Comparison of ENCODE assay signal across 8 cellular contexts in the genomic region with DNA sequence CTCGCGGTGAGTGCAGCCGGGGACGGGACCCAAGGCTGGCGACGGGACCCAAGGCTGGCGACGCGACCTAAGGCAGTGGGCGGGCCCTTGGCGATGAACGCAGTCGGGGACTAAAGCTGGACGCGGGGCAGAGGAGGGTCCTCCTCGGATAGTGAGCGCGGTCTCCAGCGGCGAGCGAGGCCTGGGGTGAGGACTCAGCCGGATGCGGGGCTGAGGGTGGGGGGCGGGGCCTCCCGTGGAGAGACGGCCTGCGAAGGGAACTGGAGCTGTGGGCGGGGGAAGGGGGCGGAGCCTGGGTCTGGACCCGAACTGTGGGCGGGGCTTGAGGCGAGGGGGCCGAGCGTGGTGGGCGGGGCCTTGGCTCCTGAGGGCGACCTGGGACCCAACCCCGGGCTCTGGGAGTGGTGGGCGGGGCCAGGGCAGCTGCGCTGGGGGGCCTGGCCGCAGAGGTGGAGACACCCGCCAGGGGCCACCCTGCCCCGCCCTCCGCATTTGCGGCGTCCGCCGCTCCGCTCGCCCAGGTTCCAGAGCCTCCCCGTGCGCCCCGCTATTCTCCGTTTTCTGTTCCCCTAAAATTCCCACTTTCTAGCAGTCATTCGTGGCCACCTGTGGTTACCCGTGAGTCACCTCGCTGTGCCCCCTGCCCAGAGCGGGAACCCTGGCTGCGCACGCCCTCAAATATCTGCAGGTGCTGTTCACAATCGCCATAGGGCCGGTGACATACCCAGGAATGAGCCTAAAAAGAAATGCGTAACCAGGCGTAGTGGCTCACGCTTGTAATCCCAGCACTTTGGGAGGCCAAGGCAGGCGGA. TPM values are rescaled to one million over a fixed set of nuclear protein-coding genes. Genes with fewer than 3 reads are reported as not detected.
DNase-seq lines count a peak whose midpoint lies in the region; ATAC-seq and TF ChIP-seq lines count a peak whose summit lies in the region.

No MANE protein-coding gene starts in this region.

- no peak for TF ChIP-seq CTCF in right lobe of liver (IDR thresholded peaks at IDR 0.05)

- H3K4me3 Mint-ChIP-seq in activated CD4-positive, alpha-beta memory T cell treated with anti-CD3 and anti-CD28 coated beads for 36 hours, result peak overlapping the region; percentile 84

- no peaks in the 10 kb centered on the region for H3K36me3 ChIP-seq in right lobe of liver

- H3K27ac ChIP-seq in right lobe of liver, result peak overlapping the region; percentile 36 to 89 (median 80)

- no peaks in the 10 kb centered on the region for H3K9me3 Mint-ChIP-seq in activated CD4-positive, alpha-beta memory T cell treated with anti-CD3 and anti-CD28 coated beads for 36 hours

- TF ChIP-seq POLR2A in right lobe of liver (IDR thresholded peaks at IDR 0.05), result no peak

- peaks cover 0 to 17% (median 7%) of the 10 kb centered on the region in 4 donors for H3K4me1 ChIP-seq in right lobe of liver

- DNase-seq in CD1c-positive myeloid dendritic cell (ENCODE audit: extremely low spot score) (peak; percentile 96), NCI-H748 treated with DMSO at 0.1 percent for 48 hours (lab: John Stamatoyannopoulos, UW) (peak; percentile 95), dermis microvascular lymphatic vessel endothelial cell (ENCODE audit: low read depth in 2 of 2) (peak; percentile 85 to 95), right lobe of liver (peak; percentile 99 to 100 (median 100))
- peak; percentile 99 for DNase-seq in activated CD4-positive, alpha-beta memory T cell treated with anti-CD3 and anti-CD28 coated beads for 36 hours
- peak; percentile 100 for DNase-seq in stimulated activated CD4-positive, alpha-beta T cell treated with anti-CD3 and anti-CD28 coated beads, Interleukin-4, amount 100 ng/mL, for 1 hour

- peak overlapping the region; percentile 93 for H3K27ac Mint-ChIP-seq in activated CD4-positive, alpha-beta memory T cell treated with anti-CD3 and anti-CD28 coated beads for 36 hours

- CTCF ChIA-PET in activated CD4-positive, alpha-beta memory T cell treated with anti-CD3 and anti-CD28 coated beads for 36 hours (lab: Charles Lee), result interaction anchor here (0.7 to 1.3 kb wide), 8 partner anchors 13 to 214 kb away, joined by 3 to 7 read pairs (median 4); a partner anchor contains a TSS

- no peaks in the 10 kb centered on the region for H3K9me3 ChIP-seq in right lobe of liver

- POLR2A ChIA-PET in activated CD4-positive, alpha-beta memory T cell treated with anti-CD3 and anti-CD28 coated beads for 36 hours (lab: Charles Lee), result interaction anchor here (0.7 to 2.5 kb wide), 10 partner anchors 9 to 302 kb away, joined by 3 to 34 read pairs (median 4); a partner anchor contains a TSS

- intact Hi-C loops in activated CD4-positive, alpha-beta memory T cell treated with anti-CD3 and anti-CD28 coated beads for 36 hours (cut with micrococcal nuclease), result loop anchor here (1.0 to 5.0 kb wide), 5 partner anchors 13 to 549 kb away; a partner anchor contains a TSS
- intact Hi-C loops in right lobe of liver (cut with DNase I), result no loop called here

- peak overlapping the region; percentile 55 to 96 (median 77) for H3K4me3 ChIP-seq in right lobe of liver

- H3K4me1 Mint-ChIP-seq in activated CD4-positive, alpha-beta memory T cell treated with anti-CD3 and anti-CD28 coated beads for 36 hours (ENCODE audit: low read depth), result peaks cover 27% of the 10 kb centered on the region

- no peaks in the 10 kb centered on the region for H3K36me3 Mint-ChIP-seq in activated CD4-positive, alpha-beta memory T cell treated with anti-CD3 and anti-CD28 coated beads for 36 hours

- 16% methylated on average over 19 of the region's 65 CpGs for WGBS in right lobe of liver (ENCODE audit: insufficient coverage, low coverage, low lambda C conversion rate, missing lambda C conversion rate)

- no peaks in the 10 kb centered on the region for H3K27me3 ChIP-seq in right lobe of liver

- ATAC-seq in GM19397 (IDR thresholded peaks at IDR 0.05; ENCODE audit: unreplicated experiment) (peak; percentile 58), HG03558 (IDR thresholded peaks at IDR 0.05; ENCODE audit: extremely low read depth, unreplicated experiment) (peak; percentile 24), right lobe of liver (peak; percentile 95 to 96 (median 96))

- H3K27me3 Mint-ChIP-seq in activated CD4-positive, alpha-beta memory T cell treated with anti-CD3 and anti-CD28 coated beads for 36 hours, result no peaks in the 10 kb centered on the region

RNA-seq across cellular contexts. Expression of a gene that starts 0.5 kb away (rescaled TPM):
- total RNA-seq in activated CD4-positive, alpha-beta memory T cell treated with anti-CD3 and anti-CD28 coated beads for 36 hours, result 10 to 100 TPM; 25.5 to 27.4 TPM
- total RNA-seq in dermis microvascular lymphatic vessel endothelial cell (20.8 and 27.1 TPM in 2 replicates), right lobe of liver (10 to 100 TPM; 13.1 to 17.8 (median 16.2) TPM)

RNA-seq across cellular contexts. Expression of a gene that starts 13.2 kb away (rescaled TPM):
- 10 to 100 TPM; 32.3 to 36.6 TPM for total RNA-seq in activated CD4-positive, alpha-beta memory T cell treated with anti-CD3 and anti-CD28 coated beads for 36 hours
- 30.3 and 54.6 TPM in 2 replicates for total RNA-seq in dermis microvascular lymphatic vessel endothelial cell
- total RNA-seq in right lobe of liver, result 10 to 100 TPM; 19.8 to 26.7 (median 21.5) TPM

RNA-seq across cellular contexts. Expression of a gene that starts 53.0 kb away (rescaled TPM):
- 10 to 100 TPM; 38.5 to 39.5 TPM for total RNA-seq in activated CD4-positive, alpha-beta memory T cell treated with anti-CD3 and anti-CD28 coated beads for 36 hours
- 33.4 and 54.1 TPM in 2 replicates for total RNA-seq in dermis microvascular lymphatic vessel endothelial cell
- 10 to 100 TPM; 16.5 to 25.0 (median 17.7) TPM for total RNA-seq in right lobe of liver

Comparison
In these comparisons a context has a peak if more than half of its experiments do, and no peak if none do; other contexts are left out.
1. Peak in every context shown above with its lines: DNase-seq, ATAC-seq, H3K4me3 ChIP-seq and H3K27ac ChIP-seq.
2. ATAC-seq: peak in every context shown above with its lines; median percentile 96 in right lobe of liver; 58 in GM19397; 24 in HG03558.